In genomic region chr16:597655-598054, GRCh38 we compare ENCODE assay signal across 2 cellular contexts. TPM values are rescaled to one million over a fixed set of nuclear protein-coding genes. Genes with fewer than 3 reads are reported as not detected.
"Had no signal": no experiment of that assay in that cellular context is flagged by ENCODE, and none has a peak within 500 bp of the region (broad histone marks: within the 10 kb centered on the region; RNA-seq: fewer than 3 reads in every experiment).

No MANE protein-coding gene starts in this region.

RNA-seq across cellular contexts. Expression of gene NHLRC4, which starts 30.9 kb away (rescaled TPM):
- total RNA-seq: MCF 10A had no signal

RNA-seq across cellular contexts. Expression of gene PRR35, which starts 37.5 kb away (rescaled TPM):
- total RNA-seq: M059J, MCF 10A had no signal
